8 cellular contexts compared by ENCODE assay signal in genomic region chr14:73771848-73772705, GRCh38. TPM values are rescaled to one million over a fixed set of nuclear protein-coding genes. Genes with fewer than 3 reads are reported as not detected.
DNase-seq lines count a peak whose midpoint lies in the region; ATAC-seq and TF ChIP-seq lines count a peak whose summit lies in the region.

No MANE protein-coding gene starts in this region.

- no peak overlapping the region for H2BK120ac ChIP-seq in trophoblast cell (ENCODE audit: insufficient read depth, low read length, poor library complexity)

- H4K12ac ChIP-seq in trophoblast cell (ENCODE audit: low read depth, low read length): no peak overlapping the region

- H3K27ac Mint-ChIP-seq in activated T-cell treated with anti-CD3 and anti-CD28 coated beads, Interleukin-2, amount 50 U/mL, for 24 hours: peak overlapping the region; percentile 92

- H4K91ac ChIP-seq in trophoblast cell (ENCODE audit: low read depth, low read length): no peak overlapping the region

- no peaks in the 10 kb centered on the region for H3K9me3 Mint-ChIP-seq in activated T-cell treated with anti-CD3 and anti-CD28 coated beads, Interleukin-2, amount 50 U/mL, for 24 hours

- H3K9me3 ChIP-seq in BE2C (no peaks in the 10 kb centered on the region), fibroblast of lung (ENCODE audit: control insufficient read depth, insufficient read depth, low read depth, low read length) (no peaks in the 10 kb centered on the region), trophoblast cell (ENCODE audit: insufficient read depth, low read depth, low read length) (no peaks in the 10 kb centered on the region)

- H2BK5ac ChIP-seq in trophoblast cell (ENCODE audit: low read depth, low read length, poor library complexity): no peak overlapping the region

- peak overlapping the region; percentile 62 for H3K4me3 Mint-ChIP-seq in activated T-cell treated with anti-CD3 and anti-CD28 coated beads, Interleukin-2, amount 50 U/mL, for 24 hours

- H2AFZ ChIP-seq in fibroblast of lung (ENCODE audit: low read length) (no peak overlapping the region), trophoblast cell (ENCODE audit: insufficient read depth, low read length, poor library complexity) (peak overlapping the region; percentile 10)

- H4K20me1 ChIP-seq in fibroblast of lung (ENCODE audit: control insufficient read depth, extremely low read depth, insufficient read depth, low read length): no peaks in the 10 kb centered on the region

- H3K36me3 ChIP-seq in BE2C (no peaks in the 10 kb centered on the region), fibroblast of lung (ENCODE audit: control insufficient read depth, insufficient read depth, low read length) (no peaks in the 10 kb centered on the region), trophoblast cell (ENCODE audit: control insufficient read depth in 1 of 2, insufficient read depth in 2 of 2, low read length in 2 of 2) (no peaks in the 10 kb centered on the region)

- H3K4me2 ChIP-seq in fibroblast of lung (ENCODE audit: extremely low read depth, insufficient read depth, low read length) (no peak overlapping the region), trophoblast cell (ENCODE audit: low read length) (no peak overlapping the region)

- no peak overlapping the region for H3K18ac ChIP-seq in trophoblast cell (ENCODE audit: low read length)

- no peak overlapping the region for H2BK12ac ChIP-seq in trophoblast cell (ENCODE audit: low read length)

- H3K23ac ChIP-seq in trophoblast cell (ENCODE audit: low read length): no peak overlapping the region

- no peak overlapping the region for H3K4ac ChIP-seq in trophoblast cell (ENCODE audit: low read depth, low read length)

- no peak overlapping the region for H4K8ac ChIP-seq in trophoblast cell (ENCODE audit: low read depth, low read length)

- ATAC-seq in GM18873 (IDR thresholded peaks at IDR 0.05; ENCODE audit: low FRiP score, unreplicated experiment) (peak; percentile 44), HG03097 (IDR thresholded peaks at IDR 0.05; ENCODE audit: low FRiP score, unreplicated experiment) (peak; percentile 37)

- H3K79me2 ChIP-seq in fibroblast of lung (ENCODE audit: control insufficient read depth, insufficient read depth, low read length): peaks cover 48% of the 10 kb centered on the region
- peaks cover 3% of the 10 kb centered on the region for H3K79me2 ChIP-seq in trophoblast cell (ENCODE audit: control insufficient read depth, insufficient read depth, low read length, poor library complexity)

- DNase-seq in BE2C (peak; percentile 77), NCI-H69 (lab: John Stamatoyannopoulos, UW) (peak; percentile 99), fibroblast of lung (ENCODE audit: low read depth in 2 of 2) (peak; percentile 59 to 83), trophoblast cell (peak; percentile 49 to 52), LoVo (ENCODE audit: low spot score) (no peak)
- DNase-seq in activated T-cell treated with anti-CD3 and anti-CD28 coated beads, Interleukin-2, amount 50 U/mL, for 24 hours: peak; percentile 81

- H3K4me1 Mint-ChIP-seq in activated T-cell treated with anti-CD3 and anti-CD28 coated beads, Interleukin-2, amount 50 U/mL, for 24 hours (ENCODE audit: low read depth): peaks cover 74% of the 10 kb centered on the region

- H3K9ac ChIP-seq in fibroblast of lung (ENCODE audit: insufficient read depth, low read length) (no peak overlapping the region), trophoblast cell (ENCODE audit: low read length) (no peak overlapping the region)

- H3K14ac ChIP-seq in trophoblast cell (ENCODE audit: low read length): no peak overlapping the region

- no peaks in the 10 kb centered on the region for H3K27me3 Mint-ChIP-seq in activated T-cell treated with anti-CD3 and anti-CD28 coated beads, Interleukin-2, amount 50 U/mL, for 24 hours

- H3K27ac ChIP-seq in fibroblast of lung (ENCODE audit: insufficient read depth, low read length): no peak overlapping the region
- no peak overlapping the region for H3K27ac ChIP-seq in trophoblast cell (ENCODE audit: low read depth, low read length)

- H3K4me3 ChIP-seq in BE2C (ENCODE audit: low read depth, low read length) (no peak overlapping the region), fibroblast of lung (replicated peaks in 1 of 4; ENCODE audit: control extremely low read depth in 1 of 4, insufficient read depth in 1 of 4, low read depth in 3 of 4, low read length in 4 of 4) (no peak overlapping the region), trophoblast cell (ENCODE audit: low read depth, low read length) (no peak overlapping the region)

- TF ChIP-seq CTCF in BE2C (IDR thresholded peaks at IDR 0.05; ENCODE audit: low read depth, low read length) (no peak), fibroblast of lung (conservative IDR thresholded peaks at IDR 0.05 in 1 of 2, IDR thresholded peaks at IDR 0.05 in 1 of 2; ENCODE audit: low read depth in 1 of 2, low read length in 2 of 2) (no peak)

- H2AK5ac ChIP-seq in trophoblast cell (ENCODE audit: low read length): no peak overlapping the region

- no CpG with 5 or more reads among the region's 7 CpGs for WGBS in trophoblast cell (ENCODE audit: extremely low coverage, insufficient coverage, insufficient read length)

- H3K27me3 ChIP-seq in BE2C: no peaks in the 10 kb centered on the region
- H3K27me3 ChIP-seq in fibroblast of lung (ENCODE audit: control insufficient read depth, insufficient read depth, low read length): no peaks in the 10 kb centered on the region
- no peaks in the 10 kb centered on the region for H3K27me3 ChIP-seq in trophoblast cell (ENCODE audit: insufficient read depth, low read length)

- H3K4me1 ChIP-seq in BE2C (peaks cover 9% of the 10 kb centered on the region), fibroblast of lung (ENCODE audit: control insufficient read depth, extremely low read depth, insufficient read depth, low read length) (peaks cover 16% of the 10 kb centered on the region), trophoblast cell (ENCODE audit: control insufficient read depth in 1 of 2, insufficient read depth in 2 of 2, low read length in 2 of 2) (peaks cover 22 to 29% of the 10 kb centered on the region in 2 experiments)

- peaks cover 2% of the 10 kb centered on the region for H3K36me3 Mint-ChIP-seq in activated T-cell treated with anti-CD3 and anti-CD28 coated beads, Interleukin-2, amount 50 U/mL, for 24 hours (ENCODE audit: low read depth)

- H3K79me1 ChIP-seq in trophoblast cell (ENCODE audit: low read length): no peaks in the 10 kb centered on the region

RNA-seq across cellular contexts. Expression of gene PNMA1, which starts 57.9 kb away (rescaled TPM):
- polyA plus RNA-seq in BE2C (2012; ENCODE audit: insufficient read depth, insufficient read length, low read depth): 93.5 TPM
- 11.6 and 19.5 TPM in 2 replicates for total RNA-seq in fibroblast of lung
- polyA plus RNA-seq in fibroblast of lung: 44.5 and 46.8 TPM in 2 replicates
- polyA plus RNA-seq in fibroblast of lung (2012): 57.0 and 66.6 TPM in 2 replicates
- 11.5 and 12.8 TPM in 2 replicates for polyA minus RNA-seq in fibroblast of lung (ENCODE audit: low replicate concordance)
- polyA plus RNA-seq in trophoblast cell (2013): 19.1 and 19.3 TPM in 2 replicates
